In the genomic region with DNA sequence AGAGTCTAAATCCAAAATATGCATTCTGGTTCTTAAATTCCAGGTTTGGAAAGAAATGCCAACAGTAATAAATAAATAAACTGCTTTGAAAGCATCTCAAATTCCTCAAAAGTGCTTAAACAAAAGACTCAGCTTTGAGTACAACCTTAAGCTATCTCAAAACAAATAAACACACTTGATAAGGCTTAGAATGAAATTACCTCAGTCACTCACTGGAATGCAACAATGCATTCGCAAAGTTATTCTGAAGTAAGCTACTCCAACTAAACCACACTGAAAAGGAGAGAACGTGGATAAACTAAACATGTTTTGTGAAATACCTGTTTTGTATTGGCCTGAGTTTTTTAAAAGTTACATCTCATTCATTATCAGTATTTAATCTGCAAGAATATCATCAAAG, we compare ENCODE assay signal across 8 cellular contexts. TPM values are rescaled to one million over a fixed set of nuclear protein-coding genes. Genes with fewer than 3 reads are reported as not detected.
A peak's percentile ranks its signal among the peaks of the same experiment; 100 is the strongest.
DNase-seq lines count a peak whose midpoint lies in the region; ATAC-seq and TF ChIP-seq lines count a peak whose summit lies in the region.

No MANE protein-coding gene starts in this region.

- peak overlapping the region in 2 of 3 donors; percentile 73 to 86 for H3K27ac Mint-ChIP-seq in CD4-positive, CD25-positive, alpha-beta regulatory T cell
- peak overlapping the region; percentile 86 to 93 (median 90) for H3K27ac Mint-ChIP-seq in nephron

- no peak overlapping the region for H3K27ac ChIP-seq in CD4-positive, CD25-positive, alpha-beta regulatory T cell (ENCODE audit: insufficient read depth, low read length, poor library complexity, severe bottlenecking)

- H3K4me1 ChIP-seq in CD4-positive, CD25-positive, alpha-beta regulatory T cell (ENCODE audit: control insufficient read depth, insufficient read depth, low read length, poor library complexity, severe bottlenecking), result peaks cover 11% of the 10 kb centered on the region

- ATAC-seq in CD4-positive, CD25-positive, alpha-beta regulatory T cell (ENCODE audit: low read depth in 2 of 2), result no peak

- peaks cover 4% of the 10 kb centered on the region for H3K36me3 ChIP-seq in CD4-positive, CD25-positive, alpha-beta regulatory T cell (ENCODE audit: control insufficient read depth, insufficient read depth, low read length)

- DNase-seq in CD4-positive, CD25-positive, alpha-beta regulatory T cell, result no peak
- DNase-seq in M059J (ENCODE audit: low read depth) (peak; percentile 58), dermis blood vessel endothelial cell (peak; percentile 34), NCI-H82 treated with DMSO at 0.1 percent for 48 hours (lab: John Stamatoyannopoulos, UW; ENCODE audit: unreplicated experiment) (no peak), NCI-H1092 treated with DMSO at 0.1 percent for 48 hours (lab: John Stamatoyannopoulos, UW) (no peak), LoVo (ENCODE audit: low spot score) (no peak)
- no peak for DNase-seq in stimulated activated CD4-positive, alpha-beta T cell treated with anti-CD3 and anti-CD28 coated beads, Interleukin-2, amount 100 ng/mL, for 24 hours

- no peaks in the 10 kb centered on the region for H3K27me3 Mint-ChIP-seq in CD4-positive, CD25-positive, alpha-beta regulatory T cell
- no peaks in the 10 kb centered on the region for H3K27me3 Mint-ChIP-seq in nephron (ENCODE audit: low read depth)

- H3K27me3 ChIP-seq in CD4-positive, CD25-positive, alpha-beta regulatory T cell (ENCODE audit: control insufficient read depth, insufficient read depth, low read length), result no peaks in the 10 kb centered on the region

- H3K4me1 Mint-ChIP-seq in CD4-positive, CD25-positive, alpha-beta regulatory T cell, result peaks cover 4 to 22% (median 17%) of the 10 kb centered on the region in 4 donors
- H3K4me1 Mint-ChIP-seq in nephron, result peaks cover 16% of the 10 kb centered on the region

- peak overlapping the region; percentile 86 for H3K4me3 ChIP-seq in CD4-positive, CD25-positive, alpha-beta regulatory T cell (ENCODE audit: low read depth, low read length)

- TF ChIP-seq CTCF in nephron (IDR thresholded peaks at IDR 0.05; ENCODE audit: unreplicated experiment in 3 of 3), result no peak

- H3K36me3 Mint-ChIP-seq in CD4-positive, CD25-positive, alpha-beta regulatory T cell, result no peaks in the 10 kb centered on the region
- peaks cover 4% of the 10 kb centered on the region for H3K36me3 Mint-ChIP-seq in nephron (ENCODE audit: low read depth)

- H3K9me3 ChIP-seq in CD4-positive, CD25-positive, alpha-beta regulatory T cell (ENCODE audit: control insufficient read depth in 2 of 2, low read length in 2 of 2), result no peaks in the 10 kb centered on the region

- H3K4me3 Mint-ChIP-seq in CD4-positive, CD25-positive, alpha-beta regulatory T cell, result peak overlapping the region; percentile 84 to 93 (median 92)
- H3K4me3 Mint-ChIP-seq in nephron, result peak overlapping the region; percentile 92 to 97 (median 94)

- no peaks in the 10 kb centered on the region for H3K9me3 Mint-ChIP-seq in CD4-positive, CD25-positive, alpha-beta regulatory T cell
- H3K9me3 Mint-ChIP-seq in nephron, result no peaks in the 10 kb centered on the region

RNA-seq across cellular contexts. Expression of gene SPTSSA, which starts 1.2 kb away (rescaled TPM):
- total RNA-seq in CD4-positive, CD25-positive, alpha-beta regulatory T cell, result 4.0 TPM
- polyA plus RNA-seq in CD4-positive, CD25-positive, alpha-beta regulatory T cell, result 10 to 100 TPM in 1 of 4 donors, 1 to 10 TPM in 3; 8.1 to 10.7 (median 8.3) TPM
- 28.6 and 32.9 TPM in 2 replicates for total RNA-seq in M059J (2014; rRNA removed; shearing (Covaris generic))
- 16.8 and 20.8 TPM in 2 replicates for total RNA-seq in dermis blood vessel endothelial cell

Comparison
In these comparisons a context has a peak if more than half of its experiments do, and no peak if none do; other contexts are left out.
1. DNase-seq: peak in M059J (single experiment) and dermis blood vessel endothelial cell (single experiment); none in CD4-positive, CD25-positive, alpha-beta regulatory T cell (0 of 3), NCI-H82 treated with DMSO at 0.1 percent for 48 hours (single experiment), NCI-H1092 treated with DMSO at 0.1 percent for 48 hours (single experiment), stimulated activated CD4-positive, alpha-beta T cell treated with anti-CD3 and anti-CD28 coated beads, Interleukin-2, amount 100 ng/mL, for 24 hours (0 of 2) and LoVo (single experiment).